Comparison of ENCODE assay signal across 8 cellular contexts in genomic region chr10:119177708-119178370, GRCh38. TPM values are rescaled to one million over a fixed set of nuclear protein-coding genes. Genes with fewer than 3 reads are reported as not detected.
DNase-seq lines count a peak whose midpoint lies in the region; ATAC-seq and TF ChIP-seq lines count a peak whose summit lies in the region.

No MANE protein-coding gene starts in this region.

- WGBS in sigmoid colon, 2 donors = 4 to 16% methylated on average over 21 of the region's 21 CpGs

- peaks cover 34% of the 10 kb centered on the region for H3K4me1 Mint-ChIP-seq in activated CD4-positive, alpha-beta memory T cell treated with anti-CD3 and anti-CD28 coated beads for 36 hours (ENCODE audit: low read depth)

- intact Hi-C loops in activated CD4-positive, alpha-beta memory T cell treated with anti-CD3 and anti-CD28 coated beads for 36 hours (cut with micrococcal nuclease) = loop anchor here (1.0 to 5.0 kb wide), 5 partner anchors 13 to 364 kb away; partner anchors contain the start of genes EIF3A, GRK5, RGS10 and SFXN4
- intact Hi-C loops in sigmoid colon (cut with DNase I) = no loop called here

- peak overlapping the region; percentile 88 for H3K4me3 Mint-ChIP-seq in activated CD4-positive, alpha-beta memory T cell treated with anti-CD3 and anti-CD28 coated beads for 36 hours

- H3K27ac Mint-ChIP-seq in activated CD4-positive, alpha-beta memory T cell treated with anti-CD3 and anti-CD28 coated beads for 36 hours = peak overlapping the region; percentile 94

- no peak for TF ChIP-seq CTCF in foreskin fibroblast (IDR thresholded peaks at IDR 0.05; ENCODE audit: low read depth, low read length)
- TF ChIP-seq CTCF in sigmoid colon (IDR thresholded peaks at IDR 0.05) = no peak

- peaks cover 29% of the 10 kb centered on the region for H3K36me3 Mint-ChIP-seq in activated CD4-positive, alpha-beta memory T cell treated with anti-CD3 and anti-CD28 coated beads for 36 hours

- peak; percentile 13 for ATAC-seq in GM18909 (IDR thresholded peaks at IDR 0.05; ENCODE audit: poor library complexity, unreplicated experiment)
- ATAC-seq in HG03103 (IDR thresholded peaks at IDR 0.05; ENCODE audit: low read depth, unreplicated experiment) = peak; percentile 10
- ATAC-seq in GM21737 (IDR thresholded peaks at IDR 0.05; ENCODE audit: unreplicated experiment) = no peak

- no peak for TF ChIP-seq EP300 in sigmoid colon (IDR thresholded peaks at IDR 0.05)

- TF ChIP-seq POLR2A in sigmoid colon (IDR thresholded peaks at IDR 0.05) = no peak

- peak; percentile 73 for DNase-seq in activated CD4-positive, alpha-beta memory T cell treated with anti-CD3 and anti-CD28 coated beads for 36 hours
- DNase-seq in foreskin fibroblast (no peak), sigmoid colon (no peak), islet precursor cell (no peak), COR-L47 (lab: John Stamatoyannopoulos, UW) (no peak)

- H3K27me3 Mint-ChIP-seq in activated CD4-positive, alpha-beta memory T cell treated with anti-CD3 and anti-CD28 coated beads for 36 hours = no peaks in the 10 kb centered on the region

- no peaks in the 10 kb centered on the region for H3K9me3 ChIP-seq in sigmoid colon

- CTCF ChIA-PET in activated CD4-positive, alpha-beta memory T cell treated with anti-CD3 and anti-CD28 coated beads for 36 hours (lab: Charles Lee) = no interaction called here

- H3K27ac ChIP-seq in sigmoid colon = peak overlapping the region; percentile 91 to 96 (median 94)

- peaks cover 0 to 47% (median 29%) of the 10 kb centered on the region in 4 donors for H3K4me1 ChIP-seq in sigmoid colon

- POLR2A ChIA-PET in activated CD4-positive, alpha-beta memory T cell treated with anti-CD3 and anti-CD28 coated beads for 36 hours (lab: Charles Lee) = no interaction called here

- H3K4me3 ChIP-seq in foreskin fibroblast (ENCODE audit: low read depth in 1 of 2, low read length in 2 of 2) = peak overlapping the region; percentile 67 to 87
- H3K4me3 ChIP-seq in sigmoid colon = peak overlapping the region; percentile 59 to 77 (median 73)

- H3K36me3 ChIP-seq in sigmoid colon = peaks cover 0 to 28% (median 10%) of the 10 kb centered on the region in 4 donors

- no peaks in the 10 kb centered on the region for H3K27me3 ChIP-seq in sigmoid colon

- no peaks in the 10 kb centered on the region for H3K9me3 Mint-ChIP-seq in activated CD4-positive, alpha-beta memory T cell treated with anti-CD3 and anti-CD28 coated beads for 36 hours

RNA-seq across cellular contexts. Expression of gene PRDX3, which starts 0.8 kb away (rescaled TPM):
- 100 to 1,000 TPM; 173 to 182 TPM for total RNA-seq in activated CD4-positive, alpha-beta memory T cell treated with anti-CD3 and anti-CD28 coated beads for 36 hours
- 100 to 1,000 TPM; 155 to 247 (median 169) TPM for total RNA-seq in sigmoid colon
- polyA plus RNA-seq in sigmoid colon = 100 to 1,000 TPM; 133 to 267 (median 172) TPM

RNA-seq across cellular contexts. Expression of gene SFXN4, which starts 12.3 kb away (rescaled TPM):
- 10 to 100 TPM; 38.3 to 38.7 TPM for total RNA-seq in activated CD4-positive, alpha-beta memory T cell treated with anti-CD3 and anti-CD28 coated beads for 36 hours
- total RNA-seq in sigmoid colon = 10 to 100 TPM; 16.8 to 26.5 (median 19.6) TPM
- polyA plus RNA-seq in sigmoid colon = 10 to 100 TPM; 14.8 to 48.3 (median 22.2) TPM

RNA-seq across cellular contexts. Expression of gene GRK5, which starts 29.5 kb away (rescaled TPM):
- total RNA-seq in activated CD4-positive, alpha-beta memory T cell treated with anti-CD3 and anti-CD28 coated beads for 36 hours = 10 to 100 TPM; 22.7 to 23.0 TPM
- 10 to 100 TPM; 19.8 to 32.4 (median 22.2) TPM for total RNA-seq in sigmoid colon
- polyA plus RNA-seq in sigmoid colon = 10 to 100 TPM in 2 of 3 donors, 1 to 10 TPM in 1; 7.9 to 19.2 (median 15.5) TPM
